ENCODE assay signal across 8 cellular contexts in genomic region chr21:37257526-37257966, GRCh38. TPM values are rescaled to one million over a fixed set of nuclear protein-coding genes. Genes with fewer than 3 reads are reported as not detected.
A peak's percentile ranks its signal among the peaks of the same experiment; 100 is the strongest.
DNase-seq lines count a peak whose midpoint lies in the region; ATAC-seq and TF ChIP-seq lines count a peak whose summit lies in the region.

No MANE protein-coding gene starts in this region.

- peak overlapping the region; percentile 79 for H3K27ac ChIP-seq in naive thymus-derived CD4-positive, alpha-beta T cell (ENCODE audit: low read depth, low read length)

- peaks cover 52% of the 10 kb centered on the region for H3K4me1 Mint-ChIP-seq in T-helper 2 cell treated with Interferon-gamma antibody and Interleukin-4, amounts not matched to agents 5 μg/mL and 100 μg/mL, for 36 hours (ENCODE audit: low read depth)
- peaks cover 29 to 61% (median 56%) of the 10 kb centered on the region in 7 donors for H3K4me1 Mint-ChIP-seq in naive thymus-derived CD4-positive, alpha-beta T cell

- intact Hi-C loops in naive thymus-derived CD4-positive, alpha-beta T cell (cut with micrococcal nuclease) = loop anchor here in 1 of 2 donors (1.0 kb wide), 1 partner anchor 36 kb away; no protein-coding TSS in a partner anchor

- H3K36me3 Mint-ChIP-seq in T-helper 2 cell treated with Interferon-gamma antibody and Interleukin-4, amounts not matched to agents 5 μg/mL and 100 μg/mL, for 36 hours (ENCODE audit: low read depth) = peaks cover 44% of the 10 kb centered on the region
- H3K36me3 Mint-ChIP-seq in naive thymus-derived CD4-positive, alpha-beta T cell = peaks cover 0 to 17% (median 4%) of the 10 kb centered on the region in 5 donors

- TF ChIP-seq CTCF in epithelial cell of proximal tubule (conservative IDR thresholded peaks at IDR 0.05; ENCODE audit: low read depth, low read length) = no peak

- ATAC-seq in GM21360 (IDR thresholded peaks at IDR 0.05; ENCODE audit: unreplicated experiment) = peak; percentile 25
- peak; percentile 80 for ATAC-seq in naive thymus-derived CD4-positive, alpha-beta T cell

- POLR2A ChIA-PET in naive thymus-derived CD4-positive, alpha-beta T cell (lab: Charles Lee) = interaction anchor here (0.6 to 4.5 kb wide), 4 partner anchors 10 to 194 kb away, joined by 3 to 31 read pairs (median 3); partner anchors contain the start of gene VPS26C

- no peaks in the 10 kb centered on the region for H3K36me3 ChIP-seq in naive thymus-derived CD4-positive, alpha-beta T cell (ENCODE audit: control insufficient read depth in 2 of 3, insufficient read depth in 3 of 3, low read length in 3 of 3)

- CTCF ChIA-PET in naive thymus-derived CD4-positive, alpha-beta T cell (lab: Charles Lee) = no interaction called here

- H3K9me3 Mint-ChIP-seq in T-helper 2 cell treated with Interferon-gamma antibody and Interleukin-4, amounts not matched to agents 5 μg/mL and 100 μg/mL, for 36 hours = no peaks in the 10 kb centered on the region
- H3K9me3 Mint-ChIP-seq in naive thymus-derived CD4-positive, alpha-beta T cell = no peaks in the 10 kb centered on the region

- H3K27ac Mint-ChIP-seq in T-helper 2 cell treated with Interferon-gamma antibody and Interleukin-4, amounts not matched to agents 5 μg/mL and 100 μg/mL, for 36 hours = peak overlapping the region; percentile 96
- peak overlapping the region; percentile 70 to 91 (median 85) for H3K27ac Mint-ChIP-seq in naive thymus-derived CD4-positive, alpha-beta T cell

- H3K9me3 ChIP-seq in naive thymus-derived CD4-positive, alpha-beta T cell (ENCODE audit: control insufficient read depth in 2 of 3, low read length in 3 of 3) = no peaks in the 10 kb centered on the region

- H3K27me3 Mint-ChIP-seq in T-helper 2 cell treated with Interferon-gamma antibody and Interleukin-4, amounts not matched to agents 5 μg/mL and 100 μg/mL, for 36 hours (ENCODE audit: low read depth) = no peaks in the 10 kb centered on the region
- no peaks in the 10 kb centered on the region for H3K27me3 Mint-ChIP-seq in naive thymus-derived CD4-positive, alpha-beta T cell

- peaks cover 15 to 19% of the 10 kb centered on the region in 2 donors for H3K4me1 ChIP-seq in naive thymus-derived CD4-positive, alpha-beta T cell (ENCODE audit: control insufficient read depth in 2 of 2, insufficient read depth in 2 of 2, low read length in 2 of 2)

- H3K4me3 Mint-ChIP-seq in T-helper 2 cell treated with Interferon-gamma antibody and Interleukin-4, amounts not matched to agents 5 μg/mL and 100 μg/mL, for 36 hours = peak overlapping the region; percentile 85
- peak overlapping the region; percentile 79 to 92 (median 88) for H3K4me3 Mint-ChIP-seq in naive thymus-derived CD4-positive, alpha-beta T cell

- peak overlapping the region; percentile 55 for H3K4me3 ChIP-seq in epithelial cell of proximal tubule (ENCODE audit: low read depth, low read length)
- H3K4me3 ChIP-seq in naive thymus-derived CD4-positive, alpha-beta T cell (ENCODE audit: low read length) = peak overlapping the region; percentile 75

- DNase-seq in EL = peak; percentile 50
- peak; percentile 70 for DNase-seq in HT-29 (ENCODE audit: low spot score)
- peak; percentile 37 for DNase-seq in T-helper 2 cell treated with Interferon-gamma antibody and Interleukin-4, amounts not matched to agents 5 μg/mL and 100 μg/mL, for 36 hours (ENCODE audit: low spot score)
- DNase-seq in epithelial cell of proximal tubule (ENCODE audit: low read depth) = no peak
- DNase-seq in naive thymus-derived CD4-positive, alpha-beta T cell = peak in 8 of 9 donors; percentile 25 to 55 (median 37)
- no peak for DNase-seq in NCI-H446 (lab: John Stamatoyannopoulos, UW)
- no peak for DNase-seq in activated CD4-positive, CD25-positive, alpha-beta regulatory T cell (lab: John Stamatoyannopoulos, UW)

- H3K27me3 ChIP-seq in naive thymus-derived CD4-positive, alpha-beta T cell (ENCODE audit: control insufficient read depth in 2 of 2, insufficient read depth in 2 of 2, low read length in 2 of 2) = no peaks in the 10 kb centered on the region

RNA-seq across cellular contexts. Expression of gene VPS26C, which starts 9.6 kb away (rescaled TPM):
- 38.6 and 47.9 TPM in 2 replicates for total RNA-seq in HT-29 (2014; rRNA removed; shearing (Covaris generic))
- total RNA-seq in epithelial cell of proximal tubule = 31.2 and 48.6 TPM in 2 replicates
- 10 to 100 TPM; 46.8 to 83.5 (median 77.7) TPM for total RNA-seq in naive thymus-derived CD4-positive, alpha-beta T cell
- 10 to 100 TPM; 60.1 to 78.5 TPM for polyA plus RNA-seq in naive thymus-derived CD4-positive, alpha-beta T cell

Comparison
In these comparisons a context has a peak if more than half of its experiments do, and no peak if none do; other contexts are left out.
1. DNase-seq: peak in EL (single experiment), HT-29 (single experiment), T-helper 2 cell treated with Interferon-gamma antibody and Interleukin-4, amounts not matched to agents 5 μg/mL and 100 μg/mL, for 36 hours (single experiment) and naive thymus-derived CD4-positive, alpha-beta T cell (8 of 9); none in epithelial cell of proximal tubule (single experiment), NCI-H446 (0 of 2) and activated CD4-positive, CD25-positive, alpha-beta regulatory T cell (0 of 4).